In genomic region chr3:133949438-133949837, GRCh38 we compare ENCODE assay signal across 15 cellular contexts. TPM values are rescaled to one million over a fixed set of nuclear protein-coding genes. Genes with fewer than 3 reads are reported as not detected.
DNase-seq lines count a peak whose midpoint lies in the region; ATAC-seq and TF ChIP-seq lines count a peak whose summit lies in the region.
"Had no signal": no experiment of that assay in that cellular context is flagged by ENCODE, and none has a peak within 500 bp of the region (broad histone marks: within the 10 kb centered on the region; RNA-seq: fewer than 3 reads in every experiment).

No MANE protein-coding gene starts in this region.

- no peak for TF ChIP-seq CTCF in tibial nerve (IDR thresholded peaks at IDR 0.05)

- intact Hi-C loops in left colon (cut with DNase I, micrococcal nuclease): no loop called here

- no peak overlapping the region for H3K27ac ChIP-seq in tibial nerve

- ATAC-seq in HG02973 (IDR thresholded peaks at IDR 0.05; ENCODE audit: unreplicated experiment) (no peak), left colon (no peak), HG03159 (IDR thresholded peaks at IDR 0.05; ENCODE audit: unreplicated experiment) (no peak)
- ATAC-seq: Panc1; stimulated activated memory B cell treated with anti-CD40 and anti-IgM and Interleukin-4, amounts not matched to agents 10 μg/mL and 1 μg/mL and 100 μg/mL, for 72 hours had no signal

- no peak overlapping the region for H3K4me3 ChIP-seq in tibial nerve

- no peak for TF ChIP-seq POLR2A in tibial nerve (IDR thresholded peaks at IDR 0.05)

- TF ChIP-seq EP300 in tibial nerve (IDR thresholded peaks at IDR 0.05): no peak

- WGBS in tibial nerve, 2 donors: 26 to 41% methylated on average over 2 of the region's 2 CpGs

- no peaks in the 10 kb centered on the region for H3K36me3 ChIP-seq in tibial nerve

- DNase-seq in DMS79 treated with DMSO at 0.1 percent for 48 hours (lab: John Stamatoyannopoulos, UW) (peak; percentile 83), NCI-H128 (lab: John Stamatoyannopoulos, UW; ENCODE audit: unreplicated experiment) (peak; percentile 68), amniotic epithelial cell (ENCODE audit: low read depth) (peak; percentile 55), iPS-NIHi11 (ENCODE audit: low spot score) (peak; percentile 50), left colon (no peak), tibial nerve (ENCODE audit: low spot score in 2 of 2) (no peak)
- DNase-seq: activated CD4-positive, alpha-beta T cell treated with anti-CD3 and anti-CD28 coated beads for 48 hours; activated T-cell treated with anti-CD3 and anti-CD28 coated beads, Interleukin-2, amount 50 U/mL, for 24 hours; KG1; NCI-H446 treated with DMSO at 0.1 percent for 48 hours had no signal

- H3K9me3 ChIP-seq in tibial nerve: peaks cover 0 to 7% (median 0%) of the 10 kb centered on the region in 4 donors

- no peaks in the 10 kb centered on the region for H3K27me3 ChIP-seq in tibial nerve

- H3K4me1 ChIP-seq in tibial nerve: peaks cover 0 to 11% (median 3%) of the 10 kb centered on the region in 4 donors

RNA-seq across cellular contexts. Expression of gene RAB6B, which starts 53.8 kb away (rescaled TPM):
- total RNA-seq in left colon (1 to 10 TPM; 3.3 to 8.3 TPM), tibial nerve (1 to 10 TPM; 1.4 to 3.6 (median 2.0) TPM)
- total RNA-seq: B cell had no signal

Comparison
In these comparisons a context has a peak if more than half of its experiments do, and no peak if none do; other contexts are left out.
1. DNase-seq: peak in DMS79 treated with DMSO at 0.1 percent for 48 hours (single experiment), NCI-H128 (single experiment), amniotic epithelial cell (single experiment) and iPS-NIHi11 (single experiment); none in left colon (0 of 2) and tibial nerve (0 of 2).